Comparison of ENCODE assay signal across 1 cellular context in genomic region chr20:57381596-57382503, GRCh38.
A peak's percentile ranks its signal among the peaks of the same experiment; 100 is the strongest.
TF ChIP-seq lines count a peak whose summit lies in the region.

No MANE protein-coding gene starts in this region.

TF ChIP-seq in K562, 482 proteins besides CTCF, POLR2A, EP300 and RAD21 (continued from another document):
- TF ChIP-seq MGA (IDR thresholded peaks at IDR 0.05) (peak; percentile 74), SMARCA5 (IDR thresholded peaks at IDR 0.05) (peak; percentile 75; the same call in 1 of the 2 replicates), ZEB2 (IDR thresholded peaks at IDR 0.05) (0 out of 2 replicates have a peak, but pooled peaks have one; percentile 15), ZNF592 (IDR thresholded peaks at IDR 0.05) (peak; percentile 82), ZNF124 (CRISPR knock-in tag; IDR thresholded peaks at IDR 0.05) (no peak), ZNF212 (CRISPR knock-in tag; IDR thresholded peaks at IDR 0.05) (no peak), ZBTB9 (CRISPR knock-in tag; IDR thresholded peaks at IDR 0.05) (no peak), DEAF1 (CRISPR knock-in tag; IDR thresholded peaks at IDR 0.05) (peak; percentile 81), ASH1L (IDR thresholded peaks at IDR 0.05; ENCODE audit: borderline replicate concordance, low read depth, partially characterized antibody) (no peak), RBM39 (optimal IDR thresholded peaks at IDR 0.05; ENCODE audit: low read depth, low read length) (no peak), FUS (optimal IDR thresholded peaks at IDR 0.05; ENCODE audit: low read depth, low read length) (no peak), CC2D1A (IDR thresholded peaks at IDR 0.05) (peak; percentile 68), SUPT5H (IDR thresholded peaks at IDR 0.05) (no peak), TAL1 (IDR thresholded peaks at IDR 0.05) (no peak), ZNF395 (CRISPR knock-in tag; IDR thresholded peaks at IDR 0.05) (no peak), ZNF586 (CRISPR knock-in tag; conservative IDR thresholded peaks at IDR 0.05) (no peak), L3MBTL2 (IDR thresholded peaks at IDR 0.05) (peak; percentile 77), ZNF766 (CRISPR knock-in tag; conservative IDR thresholded peaks at IDR 0.05) (no peak), CBX3 (IDR thresholded peaks at IDR 0.05; ENCODE audit: borderline replicate concordance in 1 of 2, low read length in 2 of 2) (peak in 1 of 2 experiments; percentile 38; a peak in 1 of 3 replicates), MLX (CRISPR knock-in tag; conservative IDR thresholded peaks at IDR 0.05) (no peak), ZBTB33 (CRISPR knock-in tag; IDR thresholded peaks at IDR 0.05) (no peak), BMI1 (IDR thresholded peaks at IDR 0.05; ENCODE audit: low read length) (no peak)
- TF ChIP-seq, protein P1, sequence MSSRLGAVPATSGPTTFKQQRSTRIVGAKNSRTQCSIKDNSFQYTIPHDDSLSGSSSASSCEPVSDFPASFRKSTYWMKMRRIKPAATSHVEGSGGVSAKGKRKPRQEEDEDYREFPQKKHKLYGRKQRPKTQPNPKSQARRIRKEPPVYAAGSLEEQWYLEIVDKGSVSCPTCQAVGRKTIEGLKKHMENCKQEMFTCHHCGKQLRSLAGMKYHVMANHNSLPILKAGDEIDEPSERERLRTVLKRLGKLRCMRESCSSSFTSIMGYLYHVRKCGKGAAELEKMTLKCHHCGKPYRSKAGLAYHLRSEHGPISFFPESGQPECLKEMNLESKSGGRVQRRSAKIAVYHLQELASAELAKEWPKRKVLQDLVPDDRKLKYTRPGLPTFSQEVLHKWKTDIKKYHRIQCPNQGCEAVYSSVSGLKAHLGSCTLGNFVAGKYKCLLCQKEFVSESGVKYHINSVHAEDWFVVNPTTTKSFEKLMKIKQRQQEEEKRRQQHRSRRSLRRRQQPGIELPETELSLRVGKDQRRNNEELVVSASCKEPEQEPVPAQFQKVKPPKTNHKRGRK (tag; IDR thresholded peaks at IDR 0.05) = 0 out of 2 replicates have a peak, but pooled peaks have one; percentile 1
